8 cellular contexts compared by ENCODE assay signal in the genomic region with DNA sequence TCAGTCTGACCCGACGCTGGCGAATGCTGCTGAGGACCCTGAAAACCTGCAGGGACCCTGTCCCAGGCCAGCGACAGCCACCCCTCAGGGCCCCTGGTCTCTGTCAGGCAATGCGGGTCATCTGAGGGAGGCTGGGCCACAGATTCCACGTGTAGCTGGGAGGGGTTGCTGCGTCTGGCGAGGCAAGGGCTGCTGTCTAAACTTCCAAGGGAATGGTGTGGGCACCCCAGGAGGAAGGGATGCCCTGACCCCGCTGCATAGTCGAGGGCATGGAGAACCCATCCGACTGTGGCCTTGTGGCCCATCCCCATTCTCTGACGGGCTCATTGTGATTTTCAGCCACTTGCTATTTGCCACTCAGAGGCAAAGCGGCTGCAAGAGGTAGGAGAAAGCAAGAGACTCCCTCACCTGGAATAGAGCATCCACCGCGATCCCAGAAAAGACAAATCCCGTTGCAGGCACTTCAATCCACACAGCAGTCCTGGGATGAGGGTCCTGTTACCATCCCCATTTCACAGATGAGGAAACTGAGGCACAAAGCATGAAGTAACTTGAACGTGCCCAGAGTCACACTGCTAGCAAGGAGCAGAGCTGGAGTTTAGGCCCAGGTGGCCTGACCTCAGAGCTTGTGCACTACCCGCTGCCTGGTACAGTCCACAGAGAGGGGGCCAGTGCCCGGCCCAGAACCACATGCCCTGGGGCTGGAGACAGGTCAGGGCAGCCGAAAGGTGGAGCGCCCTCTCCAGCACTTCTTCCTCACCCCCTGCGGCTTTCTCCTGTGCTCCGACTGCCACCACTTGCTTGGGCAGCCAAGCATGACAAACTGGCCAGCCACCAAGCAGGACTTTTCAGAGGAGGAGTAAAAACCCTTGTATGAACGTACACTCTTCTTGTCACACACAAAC.
DNase-seq lines count a peak whose midpoint lies in the region; ATAC-seq and TF ChIP-seq lines count a peak whose summit lies in the region.

No MANE protein-coding gene starts in this region.

- no peak for TF ChIP-seq POLR2A in breast epithelium (IDR thresholded peaks at IDR 0.05)

- peak overlapping the region; percentile 3 for H3K4me2 ChIP-seq in osteoblast (ENCODE audit: insufficient read depth, low read length)

- H3K27ac ChIP-seq in breast epithelium = peak overlapping the region; percentile 84 to 91
- peak overlapping the region; percentile 96 for H3K27ac ChIP-seq in osteoblast (ENCODE audit: low read depth, low read length)

- intact Hi-C loops in breast epithelium (cut with DNase I; ENCODE audit: low total_unique reads) = no loop called here

- no peaks in the 10 kb centered on the region for H3K27me3 ChIP-seq in breast epithelium
- no peaks in the 10 kb centered on the region for H3K27me3 ChIP-seq in osteoblast (ENCODE audit: insufficient read depth, low read length)

- peak; percentile 81 for DNase-seq in DMS53 (lab: John Stamatoyannopoulos, UW)
- DNase-seq in breast epithelium (ENCODE audit: low spot score in 2 of 2) = no peak
- peak; percentile 46 for DNase-seq in osteoblast (ENCODE audit: insufficient read length, low spot score, missing footprints)
- DNase-seq in mesenteric fat pad (ENCODE audit: low spot score) = no peak
- no peak for DNase-seq in foreskin melanocyte
- DNase-seq in SKM-1 treated with dmso at 0.1 percent for 144 hours (lab: John Stamatoyannopoulos, UW; ENCODE audit: unreplicated experiment) = no peak
- no peak for DNase-seq in SIG-M5 treated with dmso at 0.1 percent for 504 hours (lab: John Stamatoyannopoulos, UW; ENCODE audit: unreplicated experiment)

- H4K20me1 ChIP-seq in osteoblast (ENCODE audit: insufficient read depth, low read length) = peaks cover 66% of the 10 kb centered on the region

- H3K4me1 ChIP-seq in breast epithelium (peaks cover 3 to 54% of the 10 kb centered on the region in 2 donors), osteoblast (ENCODE audit: insufficient read depth, low read length) (peaks cover 92% of the 10 kb centered on the region)

- no peaks in the 10 kb centered on the region for H3K36me3 ChIP-seq in breast epithelium
- H3K36me3 ChIP-seq in osteoblast (ENCODE audit: insufficient read depth, low read length) = peaks cover 93% of the 10 kb centered on the region

- H3K4me3 ChIP-seq in breast epithelium (no peak overlapping the region), osteoblast (ENCODE audit: insufficient read depth, low read length) (no peak overlapping the region)

- peaks cover 99% of the 10 kb centered on the region for H3K79me2 ChIP-seq in osteoblast (ENCODE audit: insufficient read depth, low read length)

- no peak for TF ChIP-seq CTCF in breast epithelium (IDR thresholded peaks at IDR 0.05)
- no peak for TF ChIP-seq CTCF in osteoblast (IDR thresholded peaks at IDR 0.05; ENCODE audit: extremely low read depth, low read depth, low read length)

- no peaks in the 10 kb centered on the region for H3K9me3 ChIP-seq in breast epithelium
- no peaks in the 10 kb centered on the region for H3K9me3 ChIP-seq in osteoblast (ENCODE audit: low read depth, low read length)

- no peak overlapping the region for H2AFZ ChIP-seq in osteoblast (ENCODE audit: low read length)

- peak; percentile 30 for ATAC-seq in HG03442 (IDR thresholded peaks at IDR 0.05; ENCODE audit: unreplicated experiment)

Comparison
In these comparisons a context has a peak if more than half of its experiments do, and no peak if none do; other contexts are left out.
1. DNase-seq: peak in DMS53 (single experiment) and osteoblast (single experiment); none in breast epithelium (0 of 2), mesenteric fat pad (single experiment), foreskin melanocyte (single experiment), SKM-1 treated with dmso at 0.1 percent for 144 hours (single experiment) and SIG-M5 treated with dmso at 0.1 percent for 504 hours (single experiment).